In the genomic region with DNA sequence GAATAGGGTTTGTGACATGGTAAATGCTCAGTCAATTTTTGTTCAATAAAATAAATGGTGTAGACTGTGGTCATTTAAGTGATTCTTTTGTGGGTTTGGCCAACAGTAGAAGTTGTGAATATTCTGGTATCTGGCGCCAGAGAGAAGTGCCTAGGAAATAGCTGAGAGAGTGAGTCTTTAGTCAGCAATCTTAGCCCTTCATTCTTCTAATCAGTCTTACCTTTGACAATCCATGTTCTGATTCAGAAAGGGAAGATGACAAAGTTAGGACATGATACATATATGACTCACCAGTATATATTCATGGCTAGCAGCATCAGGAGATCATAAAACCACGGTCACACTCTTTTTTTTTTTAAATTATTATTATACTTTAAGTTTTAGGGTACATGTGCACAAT, we compare ENCODE assay signal across 20 cellular contexts.
A peak's percentile ranks its signal among the peaks of the same experiment; 100 is the strongest.
DNase-seq lines count a peak whose midpoint lies in the region; ATAC-seq, FAIRE-seq and TF ChIP-seq lines count a peak whose summit lies in the region.
"Had no signal": no experiment of that assay in that cellular context is flagged by ENCODE, and none has a peak within 500 bp of the region (broad histone marks: within the 10 kb centered on the region; RNA-seq: fewer than 3 reads in every experiment).

No MANE protein-coding gene starts in this region.

- no peak overlapping the region for H2BK15ac ChIP-seq in mesenchymal stem cell (ENCODE audit: low read depth, poor library complexity, severe bottlenecking)

- H3K79me1 ChIP-seq in mesenchymal stem cell (replicated peaks; ENCODE audit: low read length, poor library complexity, severe bottlenecking) = no peaks in the 10 kb centered on the region

- no TSS peak for BruUV-seq in PC-3 (replicated peaks; lab: Mats Ljungman, UMichigan)

- CTCF ChIA-PET in PC-3 (lab: Charles Lee) = no interaction called here

- no CpG with 5 or more reads among the region's 2 CpGs for WGBS in mesenchymal stem cell

- no peak overlapping the region for H2BK5ac ChIP-seq in mesenchymal stem cell (ENCODE audit: low read depth, low read length, poor library complexity, severe bottlenecking)

- no peak overlapping the region for H2BK12ac ChIP-seq in mesenchymal stem cell (ENCODE audit: low read length in 2 of 2)

- H2BK120ac ChIP-seq in mesenchymal stem cell (ENCODE audit: low read depth, low read length) = no peak overlapping the region

- no peak overlapping the region for H4K91ac ChIP-seq in mesenchymal stem cell (ENCODE audit: low read length)

- H2AFZ ChIP-seq in PC-3 (ENCODE audit: low read length) (no peak overlapping the region), mesenchymal stem cell (ENCODE audit: low read depth, low read length) (no peak overlapping the region)
- H2AFZ ChIP-seq: hepatocyte had no signal

- intact Hi-C loops in PC-3 (cut with micrococcal nuclease) = no loop called here

- H3K9me2 ChIP-seq in PC-3 (replicated peaks; ENCODE audit: low read length) = no peaks in the 10 kb centered on the region

- H3K4me1 ChIP-seq in PC-3 (ENCODE audit: insufficient read depth, low read length) = peaks cover 14% of the 10 kb centered on the region
- H3K4me1 ChIP-seq in mesenchymal stem cell (ENCODE audit: control insufficient read depth, insufficient read depth, low read depth, low read length) = peaks cover 2% of the 10 kb centered on the region
- H3K4me1 ChIP-seq: ascending aorta had no signal

- no peaks in the 10 kb centered on the region for H4K20me1 ChIP-seq in PC-3 (ENCODE audit: low read length)

- H3K4me2 ChIP-seq in PC-3 (ENCODE audit: low read length) (no peak overlapping the region), mesenchymal stem cell (ENCODE audit: low read length, poor library complexity, severe bottlenecking) (no peak overlapping the region)
- H3K4me2 ChIP-seq: hepatocyte had no signal

- no peak overlapping the region for H3K14ac ChIP-seq in mesenchymal stem cell (ENCODE audit: low read length in 2 of 2)

- no peaks in the 10 kb centered on the region for H3K36me3 ChIP-seq in PC-3 (ENCODE audit: low read depth, low read length)
- no peaks in the 10 kb centered on the region for H3K36me3 ChIP-seq in bronchial epithelial cell (ENCODE audit: control insufficient read depth, insufficient read depth, low read length)
- no peaks in the 10 kb centered on the region for H3K36me3 ChIP-seq in mesenchymal stem cell (ENCODE audit: control insufficient read depth in 1 of 2, insufficient read depth in 2 of 2, low read depth in 1 of 2, low read length in 2 of 2)
- H3K36me3 ChIP-seq: ascending aorta, WERI-Rb-1 had no signal

- no peak overlapping the region for H3K23ac ChIP-seq in mesenchymal stem cell (ENCODE audit: low read length in 2 of 2)

- no peak overlapping the region for H4K8ac ChIP-seq in mesenchymal stem cell (ENCODE audit: low read length)

- H3K18ac ChIP-seq in mesenchymal stem cell (ENCODE audit: low read depth in 1 of 2, low read length in 2 of 2) = no peak overlapping the region

- no peaks in the 10 kb centered on the region for H3K79me2 ChIP-seq in PC-3 (ENCODE audit: low read length)
- H3K79me2 ChIP-seq: hepatocyte had no signal

- H3K4me3 ChIP-seq in PC-3 (ENCODE audit: low read length) (no peak overlapping the region), bronchial epithelial cell (ENCODE audit: low read depth, low read length) (no peak overlapping the region), mesenchymal stem cell (ENCODE audit: insufficient read depth in 1 of 2, low read depth in 1 of 2, low read length in 2 of 2) (no peak overlapping the region)
- H3K4me3 ChIP-seq: ascending aorta, hepatocyte, skin epidermis had no signal

- ATAC-seq in PC-3 (peak; percentile 77), HG02852 (IDR thresholded peaks at IDR 0.05; ENCODE audit: unreplicated experiment) (no peak)
- ATAC-seq: natural killer cell had no signal

- no peak overlapping the region for H2AK5ac ChIP-seq in mesenchymal stem cell (ENCODE audit: low read length, severe bottlenecking)

- no peak for FAIRE-seq in bronchial epithelial cell (lab: Jason Lieb, UNC)
- FAIRE-seq: D721Med, endothelial cell of umbilical vein, islet of Langerhans had no signal

- no peaks in the 10 kb centered on the region for H3F3A ChIP-seq in PC-3 (ENCODE audit: low read length, unreplicated experiment)

- DNase-seq in GM03348 (ENCODE audit: low spot score) (peak; percentile 27), PC-3 (peak; percentile 70), bronchial epithelial cell (ENCODE audit: low read depth) (peak; percentile 75), mesenchymal stem cell (peak; percentile 37), NCI-H1417 treated with DMSO at 0.1 percent for 48 hours (lab: John Stamatoyannopoulos, UW) (no peak), GM19240 (ENCODE audit: insufficient read length, low spot score) (no peak)
- DNase-seq: foreskin melanocyte; natural killer cell; NCI-H1048; NCI-H187; NCI-H526 treated with DMSO at 0.1 percent for 48 hours; stimulated activated CD4-positive, alpha-beta T cell treated with anti-CD3 and anti-CD28 coated beads, Interleukin-2, amount 100 ng/mL, for 24 hours; WERI-Rb-1 had no signal

- H3K9me3 ChIP-seq in PC-3 (ENCODE audit: low read length) (no peaks in the 10 kb centered on the region), mesenchymal stem cell (ENCODE audit: control insufficient read depth, low read length) (no peaks in the 10 kb centered on the region)
- H3K9me3 ChIP-seq: ascending aorta had no signal

- H3K27ac ChIP-seq in PC-3 (ENCODE audit: low read length) (peak overlapping the region; percentile 34), mesenchymal stem cell (ENCODE audit: low read length, poor library complexity, severe bottlenecking) (no peak overlapping the region)
- H3K27ac ChIP-seq: ascending aorta, hepatocyte, skin epidermis, WERI-Rb-1 had no signal

- POLR2A ChIA-PET in PC-3 (lab: Charles Lee; ENCODE audit: unreplicated experiment) = no interaction called here

- H3K9ac ChIP-seq in PC-3 (ENCODE audit: low read length) (no peak overlapping the region), mesenchymal stem cell (ENCODE audit: low read length) (no peak overlapping the region)

- H3K27me3 ChIP-seq in PC-3 (ENCODE audit: low read length) = no peaks in the 10 kb centered on the region
- no peaks in the 10 kb centered on the region for H3K27me3 ChIP-seq in bronchial epithelial cell (ENCODE audit: control insufficient read depth, insufficient read depth, low read length)
- H3K27me3 ChIP-seq in mesenchymal stem cell (ENCODE audit: control insufficient read depth in 1 of 2, insufficient read depth in 1 of 2, low read length in 2 of 2) = no peaks in the 10 kb centered on the region
- H3K27me3 ChIP-seq: ascending aorta, hepatocyte had no signal

- H3K4ac ChIP-seq in mesenchymal stem cell (ENCODE audit: low read depth in 1 of 2, low read length in 2 of 2) = no peak overlapping the region

- TF ChIP-seq CTCF in PC-3 (conservative IDR thresholded peaks at IDR 0.05; ENCODE audit: low read depth, low read length) (no peak), bronchial epithelial cell (IDR thresholded peaks at IDR 0.05; ENCODE audit: insufficient read depth, low read length, severe bottlenecking) (no peak)

Comparison
In these comparisons a context has a peak if more than half of its experiments do, and no peak if none do; other contexts are left out.
1. DNase-seq: peak in GM03348 (single experiment), PC-3 (single experiment), bronchial epithelial cell (single experiment) and mesenchymal stem cell (single experiment); none in NCI-H1417 treated with DMSO at 0.1 percent for 48 hours (single experiment) and GM19240 (single experiment).